Comparison of ENCODE assay signal across 11 cellular contexts in the genomic region with DNA sequence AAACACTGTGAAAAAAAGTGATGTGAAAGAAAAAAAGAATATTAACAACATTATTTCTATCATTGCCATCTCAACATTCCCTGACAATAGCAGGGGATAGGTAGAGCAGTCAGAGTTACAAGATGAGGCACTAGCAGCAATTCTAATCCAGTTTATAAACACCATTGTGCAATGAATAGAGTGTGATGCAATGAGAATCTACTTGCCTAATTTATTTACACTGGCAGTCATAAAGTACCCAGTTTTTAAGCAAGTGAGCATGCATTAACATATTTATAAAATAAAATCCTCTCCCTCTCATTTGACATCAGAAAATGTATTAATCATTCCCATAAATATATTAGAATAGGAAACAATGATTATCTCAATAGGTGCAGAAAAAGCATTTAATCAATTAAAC. TPM values are rescaled to one million over a fixed set of nuclear protein-coding genes. Genes with fewer than 3 reads are reported as not detected.
A peak's percentile ranks its signal among the peaks of the same experiment; 100 is the strongest.
DNase-seq lines count a peak whose midpoint lies in the region.
"Had no signal": no experiment of that assay in that cellular context is flagged by ENCODE, and none has a peak within 500 bp of the region (broad histone marks: within the 10 kb centered on the region; RNA-seq: fewer than 3 reads in every experiment).

No MANE protein-coding gene starts in this region.

- peak overlapping the region; percentile 97 for H3K4me3 Mint-ChIP-seq in T-helper 2 cell treated with Interferon-gamma antibody and Interleukin-4, amounts not matched to agents 5 μg/mL and 100 μg/mL, for 36 hours
- H3K4me3 Mint-ChIP-seq: CD14-positive monocyte had no signal

- no peaks in the 10 kb centered on the region for H3K9me3 ChIP-seq in endocrine pancreas (ENCODE audit: control insufficient read depth, low read length)

- H3K36me3 Mint-ChIP-seq in T-helper 2 cell treated with Interferon-gamma antibody and Interleukin-4, amounts not matched to agents 5 μg/mL and 100 μg/mL, for 36 hours (ENCODE audit: low read depth): peaks cover 20% of the 10 kb centered on the region
- H3K36me3 Mint-ChIP-seq: CD14-positive monocyte had no signal

- H3K27me3 Mint-ChIP-seq in T-helper 2 cell treated with Interferon-gamma antibody and Interleukin-4, amounts not matched to agents 5 μg/mL and 100 μg/mL, for 36 hours (ENCODE audit: low read depth): no peaks in the 10 kb centered on the region

- no peak overlapping the region for H3K9ac ChIP-seq in endocrine pancreas (ENCODE audit: control insufficient read depth, insufficient read depth, low read length)

- H3K36me3 ChIP-seq in endocrine pancreas (ENCODE audit: control insufficient read depth, insufficient read depth, low read length): no peaks in the 10 kb centered on the region

- H3K4me1 ChIP-seq in endocrine pancreas (ENCODE audit: control insufficient read depth, insufficient read depth, low read length): peaks cover 27% of the 10 kb centered on the region

- no peaks in the 10 kb centered on the region for H3K27me3 ChIP-seq in endocrine pancreas (ENCODE audit: control insufficient read depth, insufficient read depth, low read length)

- H3K9me3 Mint-ChIP-seq in T-helper 2 cell treated with Interferon-gamma antibody and Interleukin-4, amounts not matched to agents 5 μg/mL and 100 μg/mL, for 36 hours: no peaks in the 10 kb centered on the region
- H3K9me3 Mint-ChIP-seq: CD14-positive monocyte had no signal

- H3K4me3 ChIP-seq in endocrine pancreas (ENCODE audit: control insufficient read depth, insufficient read depth, low read length) (peak overlapping the region; percentile 98), skeletal muscle cell (ENCODE audit: low read depth, low read length) (no peak overlapping the region)
- H3K4me3 ChIP-seq: lung had no signal

- H3K27ac Mint-ChIP-seq in T-helper 2 cell treated with Interferon-gamma antibody and Interleukin-4, amounts not matched to agents 5 μg/mL and 100 μg/mL, for 36 hours: no peak overlapping the region

- H3K4me1 Mint-ChIP-seq in T-helper 2 cell treated with Interferon-gamma antibody and Interleukin-4, amounts not matched to agents 5 μg/mL and 100 μg/mL, for 36 hours (ENCODE audit: low read depth): peaks cover 56% of the 10 kb centered on the region

- no peak for DNase-seq in T-helper 2 cell treated with Interferon-gamma antibody and Interleukin-4, amounts not matched to agents 5 μg/mL and 100 μg/mL, for 36 hours (ENCODE audit: low spot score)
- DNase-seq in T-helper 2 cell (no peak), NCI-H774 (lab: John Stamatoyannopoulos, UW) (peak; percentile 22), skeletal muscle cell (ENCODE audit: low read depth) (peak; percentile 35), mesenteric fat pad (ENCODE audit: low spot score) (no peak), HT-29 (ENCODE audit: low spot score) (no peak), NCI-H128 (lab: John Stamatoyannopoulos, UW; ENCODE audit: unreplicated experiment) (no peak)
- DNase-seq: stimulated activated CD4-positive, alpha-beta T cell treated with anti-CD3 and anti-CD28 coated beads, Interleukin-4, amount 100 ng/mL, for 1 hour had no signal

RNA-seq across cellular contexts. Expression of a gene that starts 2.5 kb away (rescaled TPM):
- total RNA-seq in mesenteric fat pad: 16.0 TPM
- 1.9 and 2.3 TPM in 2 replicates for total RNA-seq in HT-29 (2014; rRNA removed; shearing (Covaris generic))

Comparison
In these comparisons a context has a peak if more than half of its experiments do, and no peak if none do; other contexts are left out.
1. DNase-seq: peak in NCI-H774 (single experiment) and skeletal muscle cell (single experiment); none in T-helper 2 cell treated with Interferon-gamma antibody and Interleukin-4, amounts not matched to agents 5 μg/mL and 100 μg/mL, for 36 hours (single experiment), T-helper 2 cell (0 of 5), mesenteric fat pad (single experiment), HT-29 (single experiment) and NCI-H128 (single experiment).